20 cellular contexts compared by ENCODE assay signal in genomic region chr6:129502261-129502660, GRCh38.
DNase-seq lines count a peak whose midpoint lies in the region; ATAC-seq and TF ChIP-seq lines count a peak whose summit lies in the region.
"Had no signal": no experiment of that assay in that cellular context is flagged by ENCODE, and none has a peak within 500 bp of the region (broad histone marks: within the 10 kb centered on the region; RNA-seq: fewer than 3 reads in every experiment).

No MANE protein-coding gene starts in this region.

- CTCF ChIA-PET in activated naive CD4-positive, alpha-beta T cell treated with anti-CD3 and anti-CD28 coated beads, Interleukin-2, amount 10 ng/mL, durations not matched to agents 7 days and 5 days (lab: Charles Lee) = interaction anchor here (1.0 to 4.1 kb wide), 5 partner anchors 12 to 273 kb away, joined by 4 to 28 read pairs (median 10); no protein-coding TSS in a partner anchor

- H3K27ac ChIP-seq in brain microvascular endothelial cell (peak overlapping the region; percentile 90), mesodermal cell (ENCODE audit: low read depth, low read length, severe bottlenecking) (peak overlapping the region; percentile 98), suprapubic skin (peak overlapping the region; percentile 78)
- H3K27ac ChIP-seq: BLaER1 had no signal

- no peaks in the 10 kb centered on the region for H3K27me3 ChIP-seq in brain microvascular endothelial cell (replicated peaks)
- no peaks in the 10 kb centered on the region for H3K27me3 ChIP-seq in suprapubic skin
- H3K27me3 ChIP-seq: BLaER1 had no signal

- no CpG with 5 or more reads among the region's 3 CpGs for WGBS in mesodermal cell (ENCODE audit: insufficient coverage in 2 of 2), 2 experiments
- WGBS in suprapubic skin = 78% methylated on average over 3 of the region's 3 CpGs

- no peak for TF ChIP-seq EP300 in suprapubic skin (IDR thresholded peaks at IDR 0.05)

- H3K9me3 ChIP-seq in mesodermal cell (ENCODE audit: control insufficient read depth, low read length) (no peaks in the 10 kb centered on the region), suprapubic skin (no peaks in the 10 kb centered on the region)
- H3K9me3 ChIP-seq: BLaER1 had no signal

- no peaks in the 10 kb centered on the region for H3K36me3 Mint-ChIP-seq in activated naive CD8-positive, alpha-beta T cell
- no peaks in the 10 kb centered on the region for H3K36me3 Mint-ChIP-seq in activated naive CD8-positive, alpha-beta T cell treated with anti-CD3 and anti-CD28 coated beads, Interleukin-2, amount 50 U/mL, for 24 hours (ENCODE audit: low read depth)
- no peaks in the 10 kb centered on the region for H3K36me3 Mint-ChIP-seq in activated naive CD4-positive, alpha-beta T cell treated with anti-CD3 and anti-CD28 coated beads, Interleukin-2, amount 10 ng/mL, durations not matched to agents 7 days and 5 days
- H3K36me3 Mint-ChIP-seq in stimulated activated effector memory CD8-positive, alpha-beta T cell treated with anti-CD3 and anti-CD28 coated beads, Interleukin-12 subunit alpha, Interleukin-12 subunit beta, amount 100 ng/mL, for 72 hours = no peaks in the 10 kb centered on the region
- H3K36me3 Mint-ChIP-seq: memory B cell; naive thymus-derived CD8-positive, alpha-beta T cell; T-cell had no signal

- no peaks in the 10 kb centered on the region for H3K9me3 Mint-ChIP-seq in activated naive CD8-positive, alpha-beta T cell (ENCODE audit: low read depth)
- no peaks in the 10 kb centered on the region for H3K9me3 Mint-ChIP-seq in activated naive CD8-positive, alpha-beta T cell treated with anti-CD3 and anti-CD28 coated beads, Interleukin-2, amount 50 U/mL, for 24 hours
- no peaks in the 10 kb centered on the region for H3K9me3 Mint-ChIP-seq in activated naive CD4-positive, alpha-beta T cell treated with anti-CD3 and anti-CD28 coated beads, Interleukin-2, amount 10 ng/mL, durations not matched to agents 7 days and 5 days
- H3K9me3 Mint-ChIP-seq in stimulated activated effector memory CD8-positive, alpha-beta T cell treated with anti-CD3 and anti-CD28 coated beads, Interleukin-12 subunit alpha, Interleukin-12 subunit beta, amount 100 ng/mL, for 72 hours = no peaks in the 10 kb centered on the region
- H3K9me3 Mint-ChIP-seq: activated T-helper 2 cell treated with anti-CD3 and anti-CD28 coated beads, Interferon-gamma antibody, Interleukin-2, Interleukin-4, amounts not matched to agents 10 μg/mL and 5 μg/mL and 100 μg/mL, durations not matched to agents 14 hours and 24 hours and 36 hours; memory B cell; naive thymus-derived CD8-positive, alpha-beta T cell; T-cell had no signal

- TF ChIP-seq POLR2A in suprapubic skin (IDR thresholded peaks at IDR 0.05) = no peak

- H3K36me3 ChIP-seq in brain microvascular endothelial cell (replicated peaks) = no peaks in the 10 kb centered on the region
- no peaks in the 10 kb centered on the region for H3K36me3 ChIP-seq in mesodermal cell (ENCODE audit: control insufficient read depth, insufficient read depth, low read length)
- H3K36me3 ChIP-seq in suprapubic skin = peaks cover 5% of the 10 kb centered on the region
- H3K36me3 ChIP-seq: BLaER1 had no signal

- H3K4me1 ChIP-seq in mesodermal cell (ENCODE audit: control insufficient read depth, insufficient read depth, low read length, poor library complexity, severe bottlenecking) (peaks cover 43% of the 10 kb centered on the region), suprapubic skin (peaks cover 51% of the 10 kb centered on the region)

- no peaks in the 10 kb centered on the region for H3K27me3 Mint-ChIP-seq in activated naive CD8-positive, alpha-beta T cell
- no peaks in the 10 kb centered on the region for H3K27me3 Mint-ChIP-seq in activated naive CD8-positive, alpha-beta T cell treated with anti-CD3 and anti-CD28 coated beads, Interleukin-2, amount 50 U/mL, for 24 hours
- no peaks in the 10 kb centered on the region for H3K27me3 Mint-ChIP-seq in activated naive CD4-positive, alpha-beta T cell treated with anti-CD3 and anti-CD28 coated beads, Interleukin-2, amount 10 ng/mL, durations not matched to agents 7 days and 5 days
- H3K27me3 Mint-ChIP-seq: memory B cell, progenitor cell of endocrine pancreas, T-cell had no signal

- ATAC-seq in activated naive CD8-positive, alpha-beta T cell treated with anti-CD3 and anti-CD28 coated beads, Interleukin-2, amount 50 U/mL, for 24 hours = no peak
- no peak for ATAC-seq in stimulated activated effector memory CD8-positive, alpha-beta T cell treated with anti-CD3 and anti-CD28 coated beads, Interleukin-12 subunit alpha, Interleukin-12 subunit beta, amount 100 ng/mL, for 72 hours
- ATAC-seq: naive thymus-derived CD8-positive, alpha-beta T cell; T-cell had no signal

- in situ Hi-C loops in brain microvascular endothelial cell (cut with HindIII; ENCODE audit: low pct_ligation_motif_present, low sequenced_read_pairs) = no loop called here

- DNase-seq in activated naive CD8-positive, alpha-beta T cell treated with anti-CD3 and anti-CD28 coated beads, Interleukin-2, amount 50 U/mL, for 24 hours = no peak
- DNase-seq in brain microvascular endothelial cell (no peak), suprapubic skin (ENCODE audit: low spot score in 2 of 2) (no peak), cerebellar nuclear complex (lab: John Stamatoyannopoulos, UW) (no peak)
- no peak for DNase-seq in activated naive CD4-positive, alpha-beta T cell treated with anti-CD3 and anti-CD28 coated beads, Interleukin-2, amount 10 ng/mL, durations not matched to agents 7 days and 5 days
- DNase-seq in stimulated activated effector memory CD8-positive, alpha-beta T cell treated with anti-CD3 and anti-CD28 coated beads, Interleukin-12 subunit alpha, Interleukin-12 subunit beta, amount 100 ng/mL, for 72 hours (ENCODE audit: low spot score in 2 of 2) = no peak
- DNase-seq: activated CD4-positive, alpha-beta T cell treated with anti-CD3 and anti-CD28 coated beads for 48 hours; kidney glomerular epithelial cell; naive thymus-derived CD8-positive, alpha-beta T cell; NCI-H1694 treated with DMSO at 0.1 percent for 48 hours; Right ventricle myocardium superior; small intestine; stimulated activated CD4-positive, alpha-beta T cell treated with anti-CD3 and anti-CD28 coated beads, Interleukin-4, amount 100 ng/mL, for 24 hours; T-cell had no signal

- peaks cover 40% of the 10 kb centered on the region for H3K4me1 Mint-ChIP-seq in activated naive CD8-positive, alpha-beta T cell (ENCODE audit: low read depth)
- peaks cover 59% of the 10 kb centered on the region for H3K4me1 Mint-ChIP-seq in activated naive CD8-positive, alpha-beta T cell treated with anti-CD3 and anti-CD28 coated beads, Interleukin-2, amount 50 U/mL, for 24 hours
- H3K4me1 Mint-ChIP-seq in activated naive CD4-positive, alpha-beta T cell treated with anti-CD3 and anti-CD28 coated beads, Interleukin-2, amount 10 ng/mL, durations not matched to agents 7 days and 5 days = peaks cover 21% of the 10 kb centered on the region
- H3K4me1 Mint-ChIP-seq in stimulated activated effector memory CD8-positive, alpha-beta T cell treated with anti-CD3 and anti-CD28 coated beads, Interleukin-12 subunit alpha, Interleukin-12 subunit beta, amount 100 ng/mL, for 72 hours = peaks cover 20% of the 10 kb centered on the region

- TF ChIP-seq CTCF in brain microvascular endothelial cell (IDR thresholded peaks at IDR 0.05; ENCODE audit: low read depth, low read length, missing control alignments) (no peak), suprapubic skin (IDR thresholded peaks at IDR 0.05) (no peak)

- H3K27ac Mint-ChIP-seq in activated naive CD8-positive, alpha-beta T cell = peak overlapping the region; percentile 18
- H3K27ac Mint-ChIP-seq in activated naive CD8-positive, alpha-beta T cell treated with anti-CD3 and anti-CD28 coated beads, Interleukin-2, amount 50 U/mL, for 24 hours = no peak overlapping the region
- no peak overlapping the region for H3K27ac Mint-ChIP-seq in activated naive CD4-positive, alpha-beta T cell treated with anti-CD3 and anti-CD28 coated beads, Interleukin-2, amount 10 ng/mL, durations not matched to agents 7 days and 5 days
- H3K27ac Mint-ChIP-seq in stimulated activated effector memory CD8-positive, alpha-beta T cell treated with anti-CD3 and anti-CD28 coated beads, Interleukin-12 subunit alpha, Interleukin-12 subunit beta, amount 100 ng/mL, for 72 hours = no peak overlapping the region
- H3K27ac Mint-ChIP-seq: activated T-helper 2 cell treated with anti-CD3 and anti-CD28 coated beads, Interferon-gamma antibody, Interleukin-2, Interleukin-4, amounts not matched to agents 10 μg/mL and 5 μg/mL and 100 μg/mL, durations not matched to agents 14 hours and 24 hours and 36 hours; memory B cell; T-cell had no signal

- no peak overlapping the region for H3K4me3 Mint-ChIP-seq in activated naive CD8-positive, alpha-beta T cell
- H3K4me3 Mint-ChIP-seq in activated naive CD8-positive, alpha-beta T cell treated with anti-CD3 and anti-CD28 coated beads, Interleukin-2, amount 50 U/mL, for 24 hours = no peak overlapping the region
- no peak overlapping the region for H3K4me3 Mint-ChIP-seq in activated naive CD4-positive, alpha-beta T cell treated with anti-CD3 and anti-CD28 coated beads, Interleukin-2, amount 10 ng/mL, durations not matched to agents 7 days and 5 days
- H3K4me3 Mint-ChIP-seq in stimulated activated effector memory CD8-positive, alpha-beta T cell treated with anti-CD3 and anti-CD28 coated beads, Interleukin-12 subunit alpha, Interleukin-12 subunit beta, amount 100 ng/mL, for 72 hours = no peak overlapping the region
- H3K4me3 Mint-ChIP-seq: memory B cell; naive thymus-derived CD8-positive, alpha-beta T cell; T-cell had no signal

- H3K4me3 ChIP-seq in brain microvascular endothelial cell (ENCODE audit: low read depth, low read length) (no peak overlapping the region), mesodermal cell (ENCODE audit: extremely low read depth, insufficient read depth, low read length, poor library complexity, severe bottlenecking) (no peak overlapping the region), suprapubic skin (no peak overlapping the region)
- H3K4me3 ChIP-seq: BLaER1 had no signal
